Comparison of ENCODE assay signal across 32 cellular contexts in genomic region chr12:54950071-54950727, GRCh38. TPM values are rescaled to one million over a fixed set of nuclear protein-coding genes. Genes with fewer than 3 reads are reported as not detected.
DNase-seq lines count a peak whose midpoint lies in the region; ATAC-seq and TF ChIP-seq lines count a peak whose summit lies in the region.
"Had no signal": no experiment of that assay in that cellular context is flagged by ENCODE, and none has a peak within 500 bp of the region (broad histone marks: within the 10 kb centered on the region; RNA-seq: fewer than 3 reads in every experiment).

No MANE protein-coding gene starts in this region.

- H3K4me3 ChIP-seq in CD8-positive, alpha-beta memory T cell (ENCODE audit: low read length), result no peak overlapping the region
- no peak overlapping the region for H3K4me3 ChIP-seq in BE2C (ENCODE audit: low read depth, low read length)
- H3K4me3 ChIP-seq: left lung, sigmoid colon had no signal

- peaks cover 7% of the 10 kb centered on the region for H3K36me3 ChIP-seq in CD8-positive, alpha-beta memory T cell (ENCODE audit: insufficient read depth, low read length)
- no peaks in the 10 kb centered on the region for H3K36me3 ChIP-seq in BE2C
- H3K36me3 ChIP-seq: left lung, sigmoid colon had no signal

- peaks cover 19% of the 10 kb centered on the region for H3K4me1 Mint-ChIP-seq in activated CD8-positive, alpha-beta memory T cell treated with anti-CD3 and anti-CD28 coated beads, Interleukin-2, amount 10 ng/mL, durations not matched to agents 7 days and 5 days
- H3K4me1 Mint-ChIP-seq in CD8-positive, alpha-beta memory T cell, result peaks cover 26 to 38% (median 32%) of the 10 kb centered on the region in 3 donors
- peaks cover 36% of the 10 kb centered on the region for H3K4me1 Mint-ChIP-seq in activated T-helper 2 cell treated with anti-CD3 and anti-CD28 coated beads, Interferon-gamma antibody, Interleukin-2, Interleukin-4, amounts not matched to agents 10 μg/mL and 5 μg/mL and 100 μg/mL, durations not matched to agents 14 hours and 24 hours and 36 hours (ENCODE audit: low read depth)
- H3K4me1 Mint-ChIP-seq in naive thymus-derived CD8-positive, alpha-beta T cell, result peaks cover 31 to 63% (median 49%) of the 10 kb centered on the region in 4 donors

- H3K4me1 ChIP-seq in CD8-positive, alpha-beta memory T cell (ENCODE audit: insufficient read depth, low read length), result peaks cover 17% of the 10 kb centered on the region
- no peaks in the 10 kb centered on the region for H3K4me1 ChIP-seq in BE2C
- H3K4me1 ChIP-seq: left lung, sigmoid colon had no signal

- H3K27me3 ChIP-seq in CD8-positive, alpha-beta memory T cell (ENCODE audit: insufficient read depth, low read length, poor library complexity, severe bottlenecking), result no peaks in the 10 kb centered on the region
- H3K27me3 ChIP-seq in BE2C, result peaks cover 2% of the 10 kb centered on the region
- H3K27me3 ChIP-seq: left lung, sigmoid colon had no signal

- no peaks in the 10 kb centered on the region for H3K27me3 Mint-ChIP-seq in activated CD8-positive, alpha-beta memory T cell treated with anti-CD3 and anti-CD28 coated beads, Interleukin-2, amount 10 ng/mL, durations not matched to agents 7 days and 5 days
- H3K27me3 Mint-ChIP-seq in CD8-positive, alpha-beta memory T cell, result no peaks in the 10 kb centered on the region
- no peaks in the 10 kb centered on the region for H3K27me3 Mint-ChIP-seq in activated T-helper 2 cell treated with anti-CD3 and anti-CD28 coated beads, Interferon-gamma antibody, Interleukin-2, Interleukin-4, amounts not matched to agents 10 μg/mL and 5 μg/mL and 100 μg/mL, durations not matched to agents 14 hours and 24 hours and 36 hours (ENCODE audit: low read depth)
- no peaks in the 10 kb centered on the region for H3K27me3 Mint-ChIP-seq in naive thymus-derived CD8-positive, alpha-beta T cell
- H3K27me3 Mint-ChIP-seq: naive B cell had no signal

- H3K9me3 ChIP-seq in CD8-positive, alpha-beta memory T cell (ENCODE audit: low read length), result no peaks in the 10 kb centered on the region
- no peaks in the 10 kb centered on the region for H3K9me3 ChIP-seq in BE2C
- H3K9me3 ChIP-seq: sigmoid colon had no signal

- CTCF ChIA-PET in activated CD8-positive, alpha-beta memory T cell treated with anti-CD3 and anti-CD28 coated beads, Interleukin-2, amount 10 ng/mL, durations not matched to agents 7 days and 5 days (lab: Charles Lee), result no interaction called here
- CTCF ChIA-PET in CD8-positive, alpha-beta memory T cell (lab: Charles Lee), result no interaction called here

- H3K27ac Mint-ChIP-seq in activated CD8-positive, alpha-beta memory T cell treated with anti-CD3 and anti-CD28 coated beads, Interleukin-2, amount 10 ng/mL, durations not matched to agents 7 days and 5 days, result peak overlapping the region; percentile 12
- H3K27ac Mint-ChIP-seq in CD8-positive, alpha-beta memory T cell, result peak overlapping the region in 7 of 8 donors; percentile 13 to 89 (median 85)
- H3K27ac Mint-ChIP-seq in activated T-helper 2 cell treated with anti-CD3 and anti-CD28 coated beads, Interferon-gamma antibody, Interleukin-2, Interleukin-4, amounts not matched to agents 10 μg/mL and 5 μg/mL and 100 μg/mL, durations not matched to agents 14 hours and 24 hours and 36 hours, result peak overlapping the region; percentile 38
- peak overlapping the region in 7 of 10 donors; percentile 18 to 77 (median 72) for H3K27ac Mint-ChIP-seq in naive thymus-derived CD8-positive, alpha-beta T cell

- POLR2A ChIA-PET in CD8-positive, alpha-beta memory T cell (lab: Charles Lee), result no interaction called here
- POLR2A ChIA-PET in naive thymus-derived CD8-positive, alpha-beta T cell (lab: Charles Lee), result no interaction called here

- no peak for TF ChIP-seq CTCF in BE2C (IDR thresholded peaks at IDR 0.05; ENCODE audit: low read depth, low read length)

- H3K4me3 Mint-ChIP-seq in activated CD8-positive, alpha-beta memory T cell treated with anti-CD3 and anti-CD28 coated beads, Interleukin-2, amount 10 ng/mL, durations not matched to agents 7 days and 5 days, result no peak overlapping the region
- H3K4me3 Mint-ChIP-seq in CD8-positive, alpha-beta memory T cell, result no peak overlapping the region
- no peak overlapping the region for H3K4me3 Mint-ChIP-seq in activated T-helper 2 cell treated with anti-CD3 and anti-CD28 coated beads, Interferon-gamma antibody, Interleukin-2, Interleukin-4, amounts not matched to agents 10 μg/mL and 5 μg/mL and 100 μg/mL, durations not matched to agents 14 hours and 24 hours and 36 hours (ENCODE audit: low read depth)
- H3K4me3 Mint-ChIP-seq in naive thymus-derived CD8-positive, alpha-beta T cell, result peak overlapping the region in 5 of 10 donors; percentile 17 to 78 (median 56)
- H3K4me3 Mint-ChIP-seq: naive B cell had no signal

- H3K36me3 Mint-ChIP-seq in activated CD8-positive, alpha-beta memory T cell treated with anti-CD3 and anti-CD28 coated beads, Interleukin-2, amount 10 ng/mL, durations not matched to agents 7 days and 5 days, result peaks cover 53% of the 10 kb centered on the region
- H3K36me3 Mint-ChIP-seq in CD8-positive, alpha-beta memory T cell, result peaks cover 19 to 63% (median 20%) of the 10 kb centered on the region in 3 donors
- H3K36me3 Mint-ChIP-seq in activated T-helper 2 cell treated with anti-CD3 and anti-CD28 coated beads, Interferon-gamma antibody, Interleukin-2, Interleukin-4, amounts not matched to agents 10 μg/mL and 5 μg/mL and 100 μg/mL, durations not matched to agents 14 hours and 24 hours and 36 hours (ENCODE audit: low read depth), result no peaks in the 10 kb centered on the region
- H3K36me3 Mint-ChIP-seq in naive thymus-derived CD8-positive, alpha-beta T cell, result peaks cover 23 to 77% (median 50%) of the 10 kb centered on the region in 3 donors

- ATAC-seq in activated CD8-positive, alpha-beta memory T cell treated with anti-CD3 and anti-CD28 coated beads, Interleukin-2, amount 10 ng/mL, durations not matched to agents 7 days and 5 days, result no peak
- peak; percentile 20 to 22 for ATAC-seq in naive thymus-derived CD8-positive, alpha-beta T cell
- ATAC-seq: left lung, Panc1, SK-N-SH treated with all-trans-retinoic acid at 6 μM for 48 hours had no signal

- no peak for DNase-seq in activated CD8-positive, alpha-beta memory T cell treated with anti-CD3 and anti-CD28 coated beads, Interleukin-2, amount 10 ng/mL, durations not matched to agents 7 days and 5 days
- DNase-seq in activated CD8-positive, alpha-beta memory T cell treated with anti-CD3 and anti-CD28 coated beads, Interleukin-2, amount 50 U/mL, for 4 hours, result no peak
- no peak for DNase-seq in CD8-positive, alpha-beta memory T cell
- no peak for DNase-seq in activated T-helper 2 cell treated with anti-CD3 and anti-CD28 coated beads, Interferon-gamma antibody, Interleukin-2, Interleukin-4, amounts not matched to agents 10 μg/mL and 5 μg/mL and 100 μg/mL, durations not matched to agents 14 hours and 24 hours and 36 hours (ENCODE audit: low spot score)
- DNase-seq in naive thymus-derived CD8-positive, alpha-beta T cell, result no peak
- no peak for DNase-seq in kidney glomerular epithelial cell (lab: John Stamatoyannopoulos, UW)
- DNase-seq in NCI-H345 (lab: John Stamatoyannopoulos, UW), result no peak
- DNase-seq in BE2C, result no peak
- DNase-seq: activated CD4-positive, alpha-beta T cell treated with anti-CD3 and anti-CD28 coated beads for 1 hour; AML-193; caudate nucleus; cortex of kidney; DMS153; effector memory CD4-positive, alpha-beta T cell; erythroblast; Kasumi-1; left lung; midbrain; naive B cell; NCI-H1417 treated with DMSO at 0.1 percent for 48 hours; NCI-H2029 treated with DMSO at 0.1 percent for 48 hours; NCI-H526; occipital lobe; Right ventricle myocardium superior; sigmoid colon; stimulated activated CD4-positive, alpha-beta T cell treated with anti-CD3 and anti-CD28 coated beads, Interleukin-12 subunit alpha, Interleukin-12 subunit beta, amount 100 ng/mL, for 4 hours; stimulated activated CD4-positive, alpha-beta T cell treated with anti-CD3 and anti-CD28 coated beads, Interleukin-2, amount 100 ng/mL, for 48 hours; trophoblast cell had no signal

- intact Hi-C loops in activated T-helper 2 cell treated with anti-CD3 and anti-CD28 coated beads, Interferon-gamma antibody, Interleukin-2, Interleukin-4, amounts not matched to agents 10 μg/mL and 5 μg/mL and 100 μg/mL, durations not matched to agents 14 hours and 24 hours and 36 hours (cut with micrococcal nuclease), result no loop called here

- peaks cover 10% of the 10 kb centered on the region for H3K9me3 Mint-ChIP-seq in activated CD8-positive, alpha-beta memory T cell treated with anti-CD3 and anti-CD28 coated beads, Interleukin-2, amount 10 ng/mL, durations not matched to agents 7 days and 5 days (ENCODE audit: low read depth)
- H3K9me3 Mint-ChIP-seq in CD8-positive, alpha-beta memory T cell, result no peaks in the 10 kb centered on the region
- H3K9me3 Mint-ChIP-seq in activated T-helper 2 cell treated with anti-CD3 and anti-CD28 coated beads, Interferon-gamma antibody, Interleukin-2, Interleukin-4, amounts not matched to agents 10 μg/mL and 5 μg/mL and 100 μg/mL, durations not matched to agents 14 hours and 24 hours and 36 hours, result peaks cover 24% of the 10 kb centered on the region
- H3K9me3 Mint-ChIP-seq in naive thymus-derived CD8-positive, alpha-beta T cell, result no peaks in the 10 kb centered on the region

- H3K27ac ChIP-seq in CD8-positive, alpha-beta memory T cell (ENCODE audit: low read depth, low read length), result no peak overlapping the region
- H3K27ac ChIP-seq: left lung, sigmoid colon had no signal

RNA-seq across cellular contexts. Expression of gene TESPA1, which starts 34.4 kb away (rescaled TPM):
- 10 to 100 TPM; 65.9 to 74.6 TPM for total RNA-seq in activated CD8-positive, alpha-beta memory T cell treated with anti-CD3 and anti-CD28 coated beads, Interleukin-2, amount 10 ng/mL, durations not matched to agents 7 days and 5 days
- 10 to 100 TPM; 77.3 to 80.6 TPM for total RNA-seq in CD8-positive, alpha-beta memory T cell
- polyA plus RNA-seq in CD8-positive, alpha-beta memory T cell, result 104 TPM
- 179 and 186 TPM in 2 replicates for total RNA-seq in activated T-helper 2 cell treated with anti-CD3 and anti-CD28 coated beads, Interferon-gamma antibody, Interleukin-2, Interleukin-4, amounts not matched to agents 10 μg/mL and 5 μg/mL and 100 μg/mL, durations not matched to agents 14 hours and 24 hours and 36 hours
- total RNA-seq in naive thymus-derived CD8-positive, alpha-beta T cell, result 100 to 1,000 TPM; 247 to 253 TPM
- polyA plus RNA-seq in naive thymus-derived CD8-positive, alpha-beta T cell, result 100 to 1,000 TPM in 2 of 3 donors, 10 to 100 TPM in 1; 83.1 to 245 (median 180) TPM
- not detected for polyA plus RNA-seq in BE2C (2012; ENCODE audit: insufficient read depth, insufficient read length, low read depth)
- total RNA-seq: A673, occipital lobe, pulmonary artery endothelial cell had no signal

Comparison
In these comparisons a context has a peak if more than half of its experiments do, and no peak if none do; other contexts are left out.
1. H3K27ac Mint-ChIP-seq: peak in every context shown above with its lines; median percentile 85 in CD8-positive, alpha-beta memory T cell; 72 in naive thymus-derived CD8-positive, alpha-beta T cell; 38 in activated T-helper 2 cell treated with anti-CD3 and anti-CD28 coated beads, Interferon-gamma antibody, Interleukin-2, Interleukin-4, amounts not matched to agents 10 μg/mL and 5 μg/mL and 100 μg/mL, durations not matched to agents 14 hours and 24 hours and 36 hours; 12 in activated CD8-positive, alpha-beta memory T cell treated with anti-CD3 and anti-CD28 coated beads, Interleukin-2, amount 10 ng/mL, durations not matched to agents 7 days and 5 days.